ENCODE assay signal across 10 cellular contexts in the genomic region with DNA sequence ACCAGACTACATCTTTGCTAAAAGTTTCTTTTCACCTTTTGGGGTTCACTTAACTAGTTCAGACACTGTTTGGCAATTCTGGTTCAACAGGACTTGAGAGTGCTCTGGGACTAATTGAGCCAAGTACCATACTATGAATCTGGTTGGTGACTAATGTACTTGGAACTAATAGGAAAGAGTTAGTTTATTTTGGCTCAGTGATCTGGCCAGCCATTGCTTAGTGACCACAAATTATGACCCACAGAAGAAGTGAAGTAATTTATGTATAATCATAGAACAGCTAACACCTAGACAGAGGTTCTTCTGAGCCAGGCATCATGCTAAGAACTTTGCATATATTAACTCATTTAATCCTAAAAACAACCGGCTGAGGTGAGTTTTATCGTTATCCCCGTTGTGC.
A peak's percentile ranks its signal among the peaks of the same experiment; 100 is the strongest.
DNase-seq lines count a peak whose midpoint lies in the region; ATAC-seq, FAIRE-seq and TF ChIP-seq lines count a peak whose summit lies in the region.
"Had no signal": no experiment of that assay in that cellular context is flagged by ENCODE, and none has a peak within 500 bp of the region (broad histone marks: within the 10 kb centered on the region; RNA-seq: fewer than 3 reads in every experiment).

No MANE protein-coding gene starts in this region.

- no peak overlapping the region for H2BK15ac ChIP-seq in H1 (ENCODE audit: low read length)

- no peak overlapping the region for H2BK120ac ChIP-seq in H1 (replicated peaks; ENCODE audit: low read depth, low read length)

- no peaks in the 10 kb centered on the region for H3K79me2 ChIP-seq in H1 (ENCODE audit: control insufficient read depth in 1 of 2, insufficient read depth in 2 of 2, low read length in 2 of 2)

- H3K4ac ChIP-seq in H1 (replicated peaks; ENCODE audit: insufficient read length, low read depth, low read length), result no peak overlapping the region

- no peak for TF ChIP-seq POLR2A in H1 (IDR thresholded peaks at IDR 0.05; ENCODE audit: control extremely low read depth in 1 of 2, low read depth in 2 of 2, low read length in 2 of 2)

- H4K91ac ChIP-seq in H1 (replicated peaks; ENCODE audit: insufficient read length, low read length), result no peak overlapping the region

- no peak overlapping the region for H3K56ac ChIP-seq in H1 (replicated peaks; ENCODE audit: insufficient read length, low read depth, low read length)

- H3K4me3 ChIP-seq in H1 (ENCODE audit: extremely low read depth in 1 of 4, insufficient read depth in 2 of 4, low read depth in 3 of 4, low read length in 4 of 4) (no peak overlapping the region), mesodermal cell (ENCODE audit: extremely low read depth, insufficient read depth, low read length, poor library complexity, severe bottlenecking) (no peak overlapping the region)

- H3K9me3 ChIP-seq in H1 (ENCODE audit: insufficient read depth in 2 of 2, low read depth in 1 of 2, low read length in 1 of 2) (no peaks in the 10 kb centered on the region), mesodermal cell (ENCODE audit: control insufficient read depth, low read length) (no peaks in the 10 kb centered on the region)

- H2BK20ac ChIP-seq in H1 (ENCODE audit: low read length), result no peak overlapping the region

- TF ChIP-seq RAD21 in Ishikawa (IDR thresholded peaks at IDR 0.05; ENCODE audit: low read depth) (no peak), H1 (IDR thresholded peaks at IDR 0.05 in 1 of 2, conservative IDR thresholded peaks at IDR 0.05 in 1 of 2; ENCODE audit: low read depth in 2 of 2, low read length in 2 of 2) (no peak)

- no peaks in the 10 kb centered on the region for H3K23me2 ChIP-seq in H1 (ENCODE audit: low read depth, low read length)

- DNase-seq in AG08395 (ENCODE audit: low spot score) (peak; percentile 86), H1 (ENCODE audit: low read depth in 1 of 2, low spot score in 2 of 2) (no peak), NAMALWA (ENCODE audit: low spot score) (no peak), NCI-H69 (lab: John Stamatoyannopoulos, UW) (no peak), activated T-cell treated with anti-CD3 and anti-CD28 coated beads for 4 hours (no peak)
- DNase-seq: head of caudate nucleus had no signal

- FAIRE-seq in H1 (lab: Jason Lieb, UNC), result no peak

- no peaks in the 10 kb centered on the region for H3K27me3 ChIP-seq in H1 (replicated peaks in 1 of 4; ENCODE audit: control insufficient read depth in 3 of 4, extremely low read depth in 1 of 4, insufficient read depth in 3 of 4, low read length in 3 of 4)

- no peak overlapping the region for H3K9ac ChIP-seq in H1 (replicated peaks in 1 of 4; ENCODE audit: extremely low read depth in 1 of 4, low read depth in 3 of 4, low read length in 3 of 4)

- ATAC-seq in GM19455 (IDR thresholded peaks at IDR 0.05; ENCODE audit: unreplicated experiment), result no peak

- TF ChIP-seq CTCF in H1 (IDR thresholded peaks at IDR 0.05; ENCODE audit: control extremely low read depth in 1 of 3, insufficient read depth in 1 of 3, low read depth in 1 of 3, low read length in 3 of 3), result no peak

- no peaks in the 10 kb centered on the region for H3K79me1 ChIP-seq in H1 (ENCODE audit: low read depth, low read length)

- no peak overlapping the region for H2BK12ac ChIP-seq in H1 (ENCODE audit: low read depth, low read length)

- no peaks in the 10 kb centered on the region for H4K20me1 ChIP-seq in H1 (replicated peaks in 1 of 2; ENCODE audit: control insufficient read depth in 1 of 2, insufficient read depth in 2 of 2, low read length in 2 of 2)

- H3K18ac ChIP-seq in H1 (ENCODE audit: extremely low read depth, low read length), result no peak overlapping the region

- POLR2A ChIA-PET in H1 (lab: Charles Lee; ENCODE audit: partially characterized antibody), result no interaction called here

- TF ChIP-seq EP300 in Ishikawa (IDR thresholded peaks at IDR 0.05; ENCODE audit: borderline replicate concordance) (no peak), H1 (IDR thresholded peaks at IDR 0.05; ENCODE audit: borderline replicate concordance in 1 of 2, low read depth in 2 of 2, low read length in 2 of 2) (no peak)

- no peak overlapping the region for H2AK5ac ChIP-seq in H1 (ENCODE audit: low read depth, low read length)

- H3K14ac ChIP-seq in H1 (ENCODE audit: insufficient read length), result no peak overlapping the region

- H2AFZ ChIP-seq in H1 (ENCODE audit: low read length), result 0 out of 2 replicates have a peak overlapping the region, but pooled peaks have one; percentile 83

- H2BK5ac ChIP-seq in H1 (ENCODE audit: low read depth, low read length), result no peak overlapping the region

- H4K8ac ChIP-seq in H1 (ENCODE audit: extremely low read depth, insufficient read depth, low read length), result no peak overlapping the region

- CTCF ChIA-PET in H1 (lab: Charles Lee; ENCODE audit: partially characterized antibody), result interaction anchor here (0.6 to 2.4 kb wide), 6 partner anchors 22 to 209 kb away, joined by 3 to 8 read pairs (median 4); no protein-coding TSS in a partner anchor

- H3K4me2 ChIP-seq in H1 (ENCODE audit: insufficient read depth in 1 of 2, low read depth in 2 of 2, low read length in 2 of 2), result no peak overlapping the region

- H4K5ac ChIP-seq in H1 (ENCODE audit: insufficient read length, low read depth, low read length), result no peak overlapping the region

- 100% methylated on average over 3 of the region's 3 CpGs; no CpG with 5 or more reads in 1 of the 2 experiments for WGBS in H1 (ENCODE audit: extremely low coverage in 1 of 2, insufficient coverage in 1 of 2, insufficient read length in 1 of 2, insufficient replicate concordance in 2 of 2, low coverage in 1 of 2, low lambda C conversion rate in 2 of 2, missing lambda C conversion rate in 1 of 2), 2 experiments
- WGBS in mesodermal cell (ENCODE audit: insufficient coverage in 2 of 2), 2 experiments, result 100% methylated on average over 2 to 3 of the region's 3 CpGs

- H3K36me3 ChIP-seq in H1 (ENCODE audit: control insufficient read depth in 2 of 4, insufficient read depth in 4 of 4, low read length in 3 of 4), result no peaks in the 10 kb centered on the region
- no peaks in the 10 kb centered on the region for H3K36me3 ChIP-seq in mesodermal cell (ENCODE audit: control insufficient read depth, insufficient read depth, low read length)

- no peak overlapping the region for H3K27ac ChIP-seq in H1 (ENCODE audit: low read depth, low read length)
- H3K27ac ChIP-seq in mesodermal cell (ENCODE audit: low read depth, low read length, severe bottlenecking), result peak overlapping the region; percentile 76
- H3K27ac ChIP-seq: VCaP had no signal

- no peak overlapping the region for H3K23ac ChIP-seq in H1 (ENCODE audit: insufficient read length)

- H3K4me1 ChIP-seq in H1 (replicated peaks in 1 of 4; ENCODE audit: control insufficient read depth in 3 of 4, insufficient read depth in 4 of 4, low read length in 3 of 4) (no peaks in the 10 kb centered on the region), mesodermal cell (ENCODE audit: control insufficient read depth, insufficient read depth, low read length, poor library complexity, severe bottlenecking) (peaks cover 80% of the 10 kb centered on the region)

TF ChIP-seq in Ishikawa, 13 proteins besides CTCF, POLR2A, EP300 and RAD21:
- TF ChIP-seq CREB1 (IDR thresholded peaks at IDR 0.05; ENCODE audit: low read depth), result no peak
- 0 out of 2 replicates have a peak, but pooled peaks have one; percentile 31 for TF ChIP-seq NFIC (IDR thresholded peaks at IDR 0.05)

TF ChIP-seq in H1, 55 proteins besides CTCF, POLR2A, EP300 and RAD21:
- TF ChIP-seq SUZ12 (IDR thresholded peaks at IDR 0.05; ENCODE audit: low read length) (no peak), HDAC2 (IDR thresholded peaks at IDR 0.05; ENCODE audit: borderline replicate concordance in 1 of 2, low read depth in 2 of 2, low read length in 2 of 2) (no peak), KDM5A (IDR thresholded peaks at IDR 0.05; ENCODE audit: low read length) (no peak), RNF2 (IDR thresholded peaks at IDR 0.05; ENCODE audit: borderline replicate concordance, low read depth, low read length, missing control alignments, poor library complexity, severe bottlenecking) (no peak), RFX5 (IDR thresholded peaks at IDR 0.05; ENCODE audit: borderline replicate concordance, low read depth, low read length) (no peak), SP2 (IDR thresholded peaks at IDR 0.05; ENCODE audit: low read length) (no peak), FOSL1 (IDR thresholded peaks at IDR 0.05; ENCODE audit: insufficient read depth, low read depth, low read length) (no peak), ZNF274 (IDR thresholded peaks at IDR 0.05; ENCODE audit: borderline replicate concordance, extremely low read depth, low read length) (no peak), RBBP5 (IDR thresholded peaks at IDR 0.05; ENCODE audit: borderline replicate concordance, low read depth, low read length) (no peak), EZH2 (IDR thresholded peaks at IDR 0.05; ENCODE audit: low read depth, low read length, severe bottlenecking) (no peak), SRF (IDR thresholded peaks at IDR 0.05; ENCODE audit: low read depth, low read length) (no peak), MAFK (IDR thresholded peaks at IDR 0.05; ENCODE audit: low read depth, low read length) (no peak), CREB1 (IDR thresholded peaks at IDR 0.05) (no peak), SAP30 (IDR thresholded peaks at IDR 0.05; ENCODE audit: insufficient read depth, insufficient replicate concordance, low read length) (no peak)
- TF ChIP-seq, protein P1, sequence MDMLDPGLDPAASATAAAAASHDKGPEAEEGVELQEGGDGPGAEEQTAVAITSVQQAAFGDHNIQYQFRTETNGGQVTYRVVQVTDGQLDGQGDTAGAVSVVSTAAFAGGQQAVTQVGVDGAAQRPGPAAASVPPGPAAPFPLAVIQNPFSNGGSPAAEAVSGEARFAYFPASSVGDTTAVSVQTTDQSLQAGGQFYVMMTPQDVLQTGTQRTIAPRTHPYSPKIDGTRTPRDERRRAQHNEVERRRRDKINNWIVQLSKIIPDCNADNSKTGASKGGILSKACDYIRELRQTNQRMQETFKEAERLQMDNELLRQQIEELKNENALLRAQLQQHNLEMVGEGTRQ (IDR thresholded peaks at IDR 0.05; ENCODE audit: low read length), result no peak
